ENCODE assay signal across 1 cellular context in the genomic region with DNA sequence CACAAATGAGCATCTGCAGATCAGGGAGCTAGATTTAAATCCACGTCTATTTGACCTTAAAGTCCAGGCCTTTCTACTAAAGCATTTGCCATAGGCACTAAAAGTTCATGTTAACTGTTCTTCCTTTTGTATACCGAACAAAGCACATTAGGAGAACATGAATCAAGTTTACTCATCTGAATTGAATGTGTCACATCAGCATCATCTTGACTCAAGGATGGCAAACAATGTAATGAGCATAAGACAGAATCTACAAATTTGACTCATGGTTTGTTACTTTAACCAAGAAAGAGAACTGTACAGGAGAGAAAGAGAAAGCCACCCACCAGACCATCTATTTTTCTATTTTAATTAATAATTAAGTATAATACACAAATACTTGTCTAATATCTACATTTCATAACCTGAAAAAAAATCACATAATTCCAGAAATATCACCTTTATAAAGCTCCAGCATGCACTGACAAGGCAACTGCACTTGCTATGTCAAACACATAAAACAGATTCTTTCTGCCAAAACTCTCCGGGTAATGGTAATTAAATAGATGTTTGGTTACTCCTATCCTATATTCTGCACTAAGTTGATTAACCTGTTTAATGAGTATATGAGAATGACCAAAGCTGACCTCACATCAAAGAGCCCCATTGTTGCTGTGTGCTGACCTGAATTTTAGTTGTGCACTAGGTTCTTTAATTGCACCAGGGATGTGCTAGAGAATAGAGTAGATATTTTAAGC.
TF ChIP-seq lines count a peak whose summit lies in the region.

No MANE protein-coding gene starts in this region.

TF ChIP-seq in GM23338, 12 proteins besides CTCF, POLR2A, EP300 and RAD21 (continued from another document):
- TF ChIP-seq, protein P1, sequence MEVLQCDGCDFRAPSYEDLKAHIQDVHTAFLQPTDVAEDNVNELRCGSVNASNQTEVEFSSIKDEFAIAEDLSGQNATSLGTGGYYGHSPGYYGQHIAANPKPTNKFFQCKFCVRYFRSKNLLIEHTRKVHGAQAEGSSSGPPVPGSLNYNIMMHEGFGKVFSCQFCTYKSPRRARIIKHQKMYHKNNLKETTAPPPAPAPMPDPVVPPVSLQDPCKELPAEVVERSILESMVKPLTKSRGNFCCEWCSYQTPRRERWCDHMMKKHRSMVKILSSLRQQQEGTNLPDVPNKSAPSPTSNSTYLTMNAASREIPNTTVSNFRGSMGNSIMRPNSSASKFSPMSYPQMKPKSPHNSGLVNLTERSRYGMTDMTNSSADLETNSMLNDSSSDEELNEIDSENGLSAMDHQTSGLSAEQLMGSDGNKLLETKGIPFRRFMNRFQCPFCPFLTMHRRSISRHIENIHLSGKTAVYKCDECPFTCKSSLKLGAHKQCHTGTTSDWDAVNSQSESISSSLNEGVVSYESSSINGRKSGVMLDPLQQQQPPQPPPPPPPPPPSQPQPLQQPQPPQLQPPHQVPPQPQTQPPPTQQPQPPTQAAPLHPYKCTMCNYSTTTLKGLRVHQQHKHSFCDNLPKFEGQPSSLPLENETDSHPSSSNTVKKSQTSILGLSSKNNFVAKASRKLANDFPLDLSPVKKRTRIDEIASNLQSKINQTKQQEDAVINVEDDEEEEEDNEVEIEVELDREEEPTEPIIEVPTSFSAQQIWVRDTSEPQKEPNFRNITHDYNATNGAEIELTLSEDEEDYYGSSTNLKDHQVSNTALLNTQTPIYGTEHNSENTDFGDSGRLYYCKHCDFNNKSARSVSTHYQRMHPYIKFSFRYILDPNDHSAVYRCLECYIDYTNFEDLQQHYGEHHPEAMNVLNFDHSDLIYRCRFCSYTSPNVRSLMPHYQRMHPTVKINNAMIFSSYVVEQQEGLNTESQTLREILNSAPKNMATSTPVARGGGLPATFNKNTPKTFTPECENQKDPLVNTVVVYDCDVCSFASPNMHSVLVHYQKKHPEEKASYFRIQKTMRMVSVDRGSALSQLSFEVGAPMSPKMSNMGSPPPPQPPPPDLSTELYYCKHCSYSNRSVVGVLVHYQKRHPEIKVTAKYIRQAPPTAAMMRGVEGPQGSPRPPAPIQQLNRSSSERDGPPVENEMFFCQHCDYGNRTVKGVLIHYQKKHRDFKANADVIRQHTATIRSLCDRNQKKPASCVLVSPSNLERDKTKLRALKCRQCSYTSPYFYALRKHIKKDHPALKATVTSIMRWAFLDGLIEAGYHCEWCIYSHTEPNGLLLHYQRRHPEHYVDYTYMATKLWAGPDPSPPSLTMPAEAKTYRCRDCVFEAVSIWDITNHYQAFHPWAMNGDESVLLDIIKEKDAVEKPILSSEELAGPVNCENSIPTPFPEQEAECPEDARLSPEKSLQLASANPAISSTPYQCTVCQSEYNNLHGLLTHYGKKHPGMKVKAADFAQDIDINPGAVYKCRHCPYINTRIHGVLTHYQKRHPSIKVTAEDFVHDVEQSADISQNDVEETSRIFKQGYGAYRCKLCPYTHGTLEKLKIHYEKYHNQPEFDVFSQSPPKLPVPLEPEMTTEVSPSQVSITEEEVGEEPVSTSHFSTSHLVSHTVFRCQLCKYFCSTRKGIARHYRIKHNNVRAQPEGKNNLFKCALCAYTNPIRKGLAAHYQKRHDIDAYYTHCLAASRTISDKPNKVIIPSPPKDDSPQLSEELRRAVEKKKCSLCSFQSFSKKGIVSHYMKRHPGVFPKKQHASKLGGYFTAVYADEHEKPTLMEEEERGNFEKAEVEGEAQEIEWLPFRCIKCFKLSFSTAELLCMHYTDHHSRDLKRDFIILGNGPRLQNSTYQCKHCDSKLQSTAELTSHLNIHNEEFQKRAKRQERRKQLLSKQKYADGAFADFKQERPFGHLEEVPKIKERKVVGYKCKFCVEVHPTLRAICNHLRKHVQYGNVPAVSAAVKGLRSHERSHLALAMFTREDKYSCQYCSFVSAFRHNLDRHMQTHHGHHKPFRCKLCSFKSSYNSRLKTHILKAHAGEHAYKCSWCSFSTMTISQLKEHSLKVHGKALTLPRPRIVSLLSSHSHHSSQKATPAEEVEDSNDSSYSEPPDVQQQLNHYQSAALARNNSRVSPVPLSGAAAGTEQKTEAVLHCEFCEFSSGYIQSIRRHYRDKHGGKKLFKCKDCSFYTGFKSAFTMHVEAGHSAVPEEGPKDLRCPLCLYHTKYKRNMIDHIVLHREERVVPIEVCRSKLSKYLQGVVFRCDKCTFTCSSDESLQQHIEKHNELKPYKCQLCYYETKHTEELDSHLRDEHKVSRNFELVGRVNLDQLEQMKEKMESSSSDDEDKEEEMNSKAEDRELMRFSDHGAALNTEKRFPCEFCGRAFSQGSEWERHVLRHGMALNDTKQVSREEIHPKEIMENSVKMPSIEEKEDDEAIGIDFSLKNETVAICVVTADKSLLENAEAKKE (CRISPR knock-in tag; IDR thresholded peaks at IDR 0.05), result no peak
